8 cellular contexts compared by ENCODE assay signal in genomic region chr10:110860576-110861241, GRCh38. TPM values are rescaled to one million over a fixed set of nuclear protein-coding genes. Genes with fewer than 3 reads are reported as not detected.
A peak's percentile ranks its signal among the peaks of the same experiment; 100 is the strongest.
DNase-seq lines count a peak whose midpoint lies in the region; ATAC-seq and TF ChIP-seq lines count a peak whose summit lies in the region.

No MANE protein-coding gene starts in this region.

- no peaks in the 10 kb centered on the region for H3K79me2 ChIP-seq in DOHH2 (ENCODE audit: control insufficient read depth, low read length)

- peak overlapping the region; percentile 36 for H3K4me3 Mint-ChIP-seq in activated naive CD4-positive, alpha-beta T cell treated with anti-CD3 and anti-CD28 coated beads for 36 hours
- peak overlapping the region; percentile 6 to 89 (median 71) for H3K4me3 Mint-ChIP-seq in naive B cell

- H3K4me1 Mint-ChIP-seq in activated naive CD4-positive, alpha-beta T cell treated with anti-CD3 and anti-CD28 coated beads for 36 hours (ENCODE audit: low read depth), result peaks cover 86% of the 10 kb centered on the region
- peaks cover 64 to 86% (median 78%) of the 10 kb centered on the region in 3 donors for H3K4me1 Mint-ChIP-seq in naive B cell

- no peak for TF ChIP-seq CTCF in DOHH2 (IDR thresholded peaks at IDR 0.05; ENCODE audit: low read depth, low read length, poor library complexity, severe bottlenecking)

- H3F3A ChIP-seq in DOHH2 (ENCODE audit: control insufficient read depth, insufficient read depth), result peaks cover 41% of the 10 kb centered on the region

- CTCF ChIA-PET in activated naive CD4-positive, alpha-beta T cell treated with anti-CD3 and anti-CD28 coated beads for 36 hours (lab: Charles Lee), result interaction anchor here (1.3 to 1.4 kb wide), 2 partner anchors 9 to 11 kb away, joined by 5 to 8 read pairs; partner anchors contain the start of gene PDCD4

- H3K27me3 Mint-ChIP-seq in activated naive CD4-positive, alpha-beta T cell treated with anti-CD3 and anti-CD28 coated beads for 36 hours (ENCODE audit: low read depth), result no peaks in the 10 kb centered on the region
- no peaks in the 10 kb centered on the region for H3K27me3 Mint-ChIP-seq in naive B cell

- peak; percentile 29 for ATAC-seq in GM19468 (IDR thresholded peaks at IDR 0.05; ENCODE audit: extremely low read depth, unreplicated experiment)
- peak; percentile 40 for ATAC-seq in HG03575 (IDR thresholded peaks at IDR 0.05; ENCODE audit: extremely low read depth, insufficient number of reproducible peaks, low FRiP score, unreplicated experiment)
- peak; percentile 43 to 48 for ATAC-seq in naive B cell (ENCODE audit: low read depth in 2 of 2)

- peak; percentile 65 for DNase-seq in activated naive CD4-positive, alpha-beta T cell treated with anti-CD3 and anti-CD28 coated beads for 36 hours
- peak; percentile 46 for DNase-seq in naive B cell
- no peak for DNase-seq in ureter (ENCODE audit: low spot score)
- no peak for DNase-seq in COR-L47 (lab: John Stamatoyannopoulos, UW)
- DNase-seq in NCI-H2029 treated with DMSO at 0.1 percent for 48 hours (lab: John Stamatoyannopoulos, UW), result no peak

- peak overlapping the region; percentile 92 for H3K27ac Mint-ChIP-seq in activated naive CD4-positive, alpha-beta T cell treated with anti-CD3 and anti-CD28 coated beads for 36 hours
- peak overlapping the region; percentile 84 to 99 (median 94) for H3K27ac Mint-ChIP-seq in naive B cell

- peak overlapping the region; percentile 82 for H3K4me2 ChIP-seq in DOHH2 (ENCODE audit: low read length)

- H3K4me1 ChIP-seq in DOHH2 (ENCODE audit: control insufficient read depth, low read length), result peaks cover 89% of the 10 kb centered on the region

- H3K27me3 ChIP-seq in DOHH2 (ENCODE audit: control insufficient read depth, low read length), result no peaks in the 10 kb centered on the region

- intact Hi-C loops in activated naive CD4-positive, alpha-beta T cell treated with anti-CD3 and anti-CD28 coated beads for 36 hours (cut with micrococcal nuclease), result loop anchor here (1.0 to 5.0 kb wide), 3 partner anchors 11 to 853 kb away; partner anchors contain the start of genes ADD3 and PDCD4

- H3K27ac ChIP-seq in DOHH2 (ENCODE audit: low read depth, low read length), result peak overlapping the region; percentile 93

- peak overlapping the region; percentile 61 for H3K4me3 ChIP-seq in DOHH2 (ENCODE audit: low read length)

- H4K20me1 ChIP-seq in DOHH2 (ENCODE audit: control insufficient read depth, insufficient read depth, low read depth, low read length), result no peaks in the 10 kb centered on the region

- H3K9me2 ChIP-seq in DOHH2 (replicated peaks; ENCODE audit: control insufficient read depth, low read length), result no peaks in the 10 kb centered on the region

- peaks cover 4% of the 10 kb centered on the region for H3K36me3 Mint-ChIP-seq in activated naive CD4-positive, alpha-beta T cell treated with anti-CD3 and anti-CD28 coated beads for 36 hours (ENCODE audit: low read depth)
- H3K36me3 Mint-ChIP-seq in naive B cell, result no peaks in the 10 kb centered on the region

- H3K36me3 ChIP-seq in DOHH2 (ENCODE audit: control insufficient read depth, low read length), result no peaks in the 10 kb centered on the region; the same call in 1 of the 2 replicates

- peaks cover 3% of the 10 kb centered on the region for H3K9me3 Mint-ChIP-seq in activated naive CD4-positive, alpha-beta T cell treated with anti-CD3 and anti-CD28 coated beads for 36 hours
- no peaks in the 10 kb centered on the region for H3K9me3 Mint-ChIP-seq in naive B cell

- no peaks in the 10 kb centered on the region for H3K9me3 ChIP-seq in DOHH2 (ENCODE audit: control insufficient read depth, insufficient read depth, low read length)

RNA-seq across cellular contexts. Expression of gene PDCD4, which starts 11.0 kb away (rescaled TPM):
- 100 to 1,000 TPM; 143 to 146 TPM for total RNA-seq in activated naive CD4-positive, alpha-beta T cell treated with anti-CD3 and anti-CD28 coated beads for 36 hours
- 100 to 1,000 TPM; 197 to 439 (median 323) TPM for polyA plus RNA-seq in naive B cell (ENCODE audit: low read depth in 6 of 6)
- 114 TPM for total RNA-seq in ureter

RNA-seq across cellular contexts. Expression of gene BBIP1, which starts 58.3 kb away (rescaled TPM):
- total RNA-seq in activated naive CD4-positive, alpha-beta T cell treated with anti-CD3 and anti-CD28 coated beads for 36 hours, result 10 to 100 TPM; 37.2 to 42.6 TPM
- polyA plus RNA-seq in naive B cell (ENCODE audit: low read depth in 6 of 6), result 10 to 100 TPM; 10.6 to 22.4 (median 18.2) TPM
- 42.4 TPM for total RNA-seq in ureter

RNA-seq across cellular contexts. Expression of gene SHOC2, which starts 58.7 kb away (rescaled TPM):
- 10 to 100 TPM; 24.9 to 27.2 TPM for total RNA-seq in activated naive CD4-positive, alpha-beta T cell treated with anti-CD3 and anti-CD28 coated beads for 36 hours
- 100 to 1,000 TPM in 5 of 6 donors, 10 to 100 TPM in 1; 92.5 to 139 (median 123) TPM for polyA plus RNA-seq in naive B cell (ENCODE audit: low read depth in 6 of 6)
- 68.3 TPM for total RNA-seq in ureter

Comparison
In these comparisons a context has a peak if more than half of its experiments do, and no peak if none do; other contexts are left out.
1. DNase-seq: peak in activated naive CD4-positive, alpha-beta T cell treated with anti-CD3 and anti-CD28 coated beads for 36 hours (single experiment) and naive B cell (single experiment); none in ureter (single experiment), COR-L47 (single experiment) and NCI-H2029 treated with DMSO at 0.1 percent for 48 hours (single experiment).
2. Peak in every context shown above with its lines, with median percentiles within 50 percentile points of each other: ATAC-seq.